ENCODE assay signal across 2 cellular contexts in genomic region chr3:99901200-99901926, GRCh38.
TF ChIP-seq lines count a peak whose summit lies in the region.

No MANE protein-coding gene starts in this region.

TF ChIP-seq in IMR-90, 13 proteins besides CTCF, POLR2A, EP300 and RAD21 (continued from another document):
- TF ChIP-seq USF2 (IDR thresholded peaks at IDR 0.05; ENCODE audit: low read depth, low read length) (no peak), FOS (IDR thresholded peaks at IDR 0.05; ENCODE audit: low read depth, low read length) (peak; percentile 55; the same call in 1 of the 2 replicates)

TF ChIP-seq in HepG2, 621 proteins besides CTCF, POLR2A, EP300 and RAD21 (continues in another document):
- no peak for TF ChIP-seq E2F1 (CRISPR knock-in tag; IDR thresholded peaks at IDR 0.05)
- no peak for TF ChIP-seq PRPF4 (IDR thresholded peaks at IDR 0.05; ENCODE audit: low read depth, low read length, poor library complexity, severe bottlenecking)
- TF ChIP-seq MTA1 (CRISPR knock-in tag; IDR thresholded peaks at IDR 0.05; ENCODE audit: borderline replicate concordance), result no peak
- peak; percentile 51; the same call in 1 of the 2 replicates for TF ChIP-seq FOXA1 (IDR thresholded peaks at IDR 0.05)
- peak; percentile 79 for TF ChIP-seq FOXA1 (CRISPR knock-in tag; IDR thresholded peaks at IDR 0.05)
- no peak for TF ChIP-seq FIP1L1 (IDR thresholded peaks at IDR 0.05; ENCODE audit: borderline replicate concordance, insufficient read depth, low read depth, low read length)
- no peak for TF ChIP-seq ZNF34 (CRISPR knock-in tag; IDR thresholded peaks at IDR 0.05; ENCODE audit: borderline replicate concordance)
- no peak for TF ChIP-seq SP1 (IDR thresholded peaks at IDR 0.05)
- no peak for TF ChIP-seq SP1 (CRISPR knock-in tag; IDR thresholded peaks at IDR 0.05)
- TF ChIP-seq NR2C2 (CRISPR knock-in tag; IDR thresholded peaks at IDR 0.05; ENCODE audit: borderline replicate concordance), result no peak
- peak; percentile 79; the same call in 1 of the 2 replicates for TF ChIP-seq ZNF503 (CRISPR knock-in tag; IDR thresholded peaks at IDR 0.05)
- no peak for TF ChIP-seq SYNCRIP (IDR thresholded peaks at IDR 0.05; ENCODE audit: insufficient read depth, low read depth, low read length)
- TF ChIP-seq AKAP8 (CRISPR knock-in tag; IDR thresholded peaks at IDR 0.05), result no peak
- TF ChIP-seq PTBP1 (IDR thresholded peaks at IDR 0.05; ENCODE audit: low read depth, low read length, poor library complexity, severe bottlenecking), result no peak
- no peak for TF ChIP-seq AFF4 (CRISPR knock-in tag; IDR thresholded peaks at IDR 0.05)
- TF ChIP-seq KDM1A (CRISPR knock-in tag; IDR thresholded peaks at IDR 0.05), result no peak
- TF ChIP-seq ZNF549 (CRISPR knock-in tag; IDR thresholded peaks at IDR 0.05), result no peak
- no peak for TF ChIP-seq TP53 (CRISPR knock-in tag; conservative IDR thresholded peaks at IDR 0.05)
- no peak for TF ChIP-seq ZNF740 (CRISPR knock-in tag; IDR thresholded peaks at IDR 0.05)
- TF ChIP-seq ZNF335 (CRISPR knock-in tag; IDR thresholded peaks at IDR 0.05), result no peak
- TF ChIP-seq ZNF713 (CRISPR knock-in tag; IDR thresholded peaks at IDR 0.05), result no peak
- no peak for TF ChIP-seq ZNF20 (CRISPR knock-in tag; IDR thresholded peaks at IDR 0.05)
- TF ChIP-seq THAP11 (CRISPR knock-in tag; IDR thresholded peaks at IDR 0.05), result peak; percentile 60
- TF ChIP-seq ATF2 (CRISPR knock-in tag; IDR thresholded peaks at IDR 0.05), result peak; percentile 68; the same call in 1 of the 2 replicates
- TF ChIP-seq LRRFIP1 (CRISPR knock-in tag; conservative IDR thresholded peaks at IDR 0.05), result no peak
- TF ChIP-seq ZNF749 (CRISPR knock-in tag; IDR thresholded peaks at IDR 0.05; ENCODE audit: borderline replicate concordance), result no peak
- TF ChIP-seq ZNF121 (CRISPR knock-in tag; IDR thresholded peaks at IDR 0.05), result no peak
- TF ChIP-seq SPEN (CRISPR knock-in tag; IDR thresholded peaks at IDR 0.05; ENCODE audit: low read depth), result no peak
- peak; percentile 86; the same call in 1 of the 2 replicates for TF ChIP-seq SIX1 (CRISPR knock-in tag; IDR thresholded peaks at IDR 0.05; ENCODE audit: borderline replicate concordance)
- no peak for TF ChIP-seq ZBTB3 (CRISPR knock-in tag; IDR thresholded peaks at IDR 0.05; ENCODE audit: borderline replicate concordance, low read depth)
- peak; percentile 44; the same call in 1 of the 2 replicates for TF ChIP-seq ATF1 (CRISPR knock-in tag; IDR thresholded peaks at IDR 0.05)
- TF ChIP-seq HNRNPK (IDR thresholded peaks at IDR 0.05; ENCODE audit: low read depth, low read length, poor library complexity, severe bottlenecking), result no peak
- no peak for TF ChIP-seq CSRNP1 (CRISPR knock-in tag; IDR thresholded peaks at IDR 0.05)
- TF ChIP-seq SOX5 (CRISPR knock-in tag; IDR thresholded peaks at IDR 0.05; ENCODE audit: borderline replicate concordance), result peak; percentile 95
- no peak for TF ChIP-seq ZBED4 (CRISPR knock-in tag; IDR thresholded peaks at IDR 0.05; ENCODE audit: borderline replicate concordance)
- peak; percentile 79 for TF ChIP-seq FOXK1 (CRISPR knock-in tag; IDR thresholded peaks at IDR 0.05; ENCODE audit: borderline replicate concordance, low read depth)
- TF ChIP-seq ZNF841 (CRISPR knock-in tag; IDR thresholded peaks at IDR 0.05; ENCODE audit: borderline replicate concordance), result no peak
- no peak for TF ChIP-seq NPAS2 (CRISPR knock-in tag; IDR thresholded peaks at IDR 0.05; ENCODE audit: borderline replicate concordance)
- no peak for TF ChIP-seq ZBTB10 (CRISPR knock-in tag; IDR thresholded peaks at IDR 0.05; ENCODE audit: borderline replicate concordance)
- TF ChIP-seq GABPA (IDR thresholded peaks at IDR 0.05; ENCODE audit: low read depth, low read length), result no peak
- TF ChIP-seq GABPA (CRISPR knock-in tag; IDR thresholded peaks at IDR 0.05; ENCODE audit: low read depth), result no peak
- peak; percentile 35; the same call in 1 of the 2 replicates for TF ChIP-seq HHEX (CRISPR knock-in tag; IDR thresholded peaks at IDR 0.05)
